In genomic region chr6:3856576-3856975, GRCh38 we compare ENCODE assay signal across 1 cellular context.
TF ChIP-seq lines count a peak whose summit lies in the region.

No MANE protein-coding gene starts in this region.

TF ChIP-seq in liver, 16 proteins besides CTCF, POLR2A, EP300 and RAD21:
- TF ChIP-seq GABPA (IDR thresholded peaks at IDR 0.05 in 1 of 2, conservative IDR thresholded peaks at IDR 0.05 in 1 of 2): no peak
- peak; percentile 74 to 87 for TF ChIP-seq HNF4A (conservative IDR thresholded peaks at IDR 0.05)
- TF ChIP-seq NR2F2 (IDR thresholded peaks at IDR 0.05): no peak
- peak; percentile 76 to 91 for TF ChIP-seq RXRA (IDR thresholded peaks at IDR 0.05)
- TF ChIP-seq FOXA2 (IDR thresholded peaks at IDR 0.05): peak; percentile 40
- peak in 1 of 2 donors; percentile 49 for TF ChIP-seq EGR1 (IDR thresholded peaks at IDR 0.05; ENCODE audit: low read depth in 2 of 2)
- peak in 1 of 2 donors; percentile 36 for TF ChIP-seq JUND (IDR thresholded peaks at IDR 0.05)
- TF ChIP-seq SP1 (IDR thresholded peaks at IDR 0.05): peak; percentile 67
- TF ChIP-seq, protein P1, sequence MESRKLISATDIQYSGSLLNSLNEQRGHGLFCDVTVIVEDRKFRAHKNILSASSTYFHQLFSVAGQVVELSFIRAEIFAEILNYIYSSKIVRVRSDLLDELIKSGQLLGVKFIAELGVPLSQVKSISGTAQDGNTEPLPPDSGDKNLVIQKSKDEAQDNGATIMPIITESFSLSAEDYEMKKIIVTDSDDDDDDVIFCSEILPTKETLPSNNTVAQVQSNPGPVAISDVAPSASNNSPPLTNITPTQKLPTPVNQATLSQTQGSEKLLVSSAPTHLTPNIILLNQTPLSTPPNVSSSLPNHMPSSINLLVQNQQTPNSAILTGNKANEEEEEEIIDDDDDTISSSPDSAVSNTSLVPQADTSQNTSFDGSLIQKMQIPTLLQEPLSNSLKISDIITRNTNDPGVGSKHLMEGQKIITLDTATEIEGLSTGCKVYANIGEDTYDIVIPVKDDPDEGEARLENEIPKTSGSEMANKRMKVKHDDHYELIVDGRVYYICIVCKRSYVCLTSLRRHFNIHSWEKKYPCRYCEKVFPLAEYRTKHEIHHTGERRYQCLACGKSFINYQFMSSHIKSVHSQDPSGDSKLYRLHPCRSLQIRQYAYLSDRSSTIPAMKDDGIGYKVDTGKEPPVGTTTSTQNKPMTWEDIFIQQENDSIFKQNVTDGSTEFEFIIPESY (IDR thresholded peaks at IDR 0.05): no peak
- TF ChIP-seq, protein P2, sequence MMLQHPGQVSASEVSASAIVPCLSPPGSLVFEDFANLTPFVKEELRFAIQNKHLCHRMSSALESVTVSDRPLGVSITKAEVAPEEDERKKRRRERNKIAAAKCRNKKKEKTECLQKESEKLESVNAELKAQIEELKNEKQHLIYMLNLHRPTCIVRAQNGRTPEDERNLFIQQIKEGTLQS (IDR thresholded peaks at IDR 0.05): no peak
- peak; percentile 37 for TF ChIP-seq HNF4G (IDR thresholded peaks at IDR 0.05)
- TF ChIP-seq FOXA1 (IDR thresholded peaks at IDR 0.05): no peak
- TF ChIP-seq, protein P3, sequence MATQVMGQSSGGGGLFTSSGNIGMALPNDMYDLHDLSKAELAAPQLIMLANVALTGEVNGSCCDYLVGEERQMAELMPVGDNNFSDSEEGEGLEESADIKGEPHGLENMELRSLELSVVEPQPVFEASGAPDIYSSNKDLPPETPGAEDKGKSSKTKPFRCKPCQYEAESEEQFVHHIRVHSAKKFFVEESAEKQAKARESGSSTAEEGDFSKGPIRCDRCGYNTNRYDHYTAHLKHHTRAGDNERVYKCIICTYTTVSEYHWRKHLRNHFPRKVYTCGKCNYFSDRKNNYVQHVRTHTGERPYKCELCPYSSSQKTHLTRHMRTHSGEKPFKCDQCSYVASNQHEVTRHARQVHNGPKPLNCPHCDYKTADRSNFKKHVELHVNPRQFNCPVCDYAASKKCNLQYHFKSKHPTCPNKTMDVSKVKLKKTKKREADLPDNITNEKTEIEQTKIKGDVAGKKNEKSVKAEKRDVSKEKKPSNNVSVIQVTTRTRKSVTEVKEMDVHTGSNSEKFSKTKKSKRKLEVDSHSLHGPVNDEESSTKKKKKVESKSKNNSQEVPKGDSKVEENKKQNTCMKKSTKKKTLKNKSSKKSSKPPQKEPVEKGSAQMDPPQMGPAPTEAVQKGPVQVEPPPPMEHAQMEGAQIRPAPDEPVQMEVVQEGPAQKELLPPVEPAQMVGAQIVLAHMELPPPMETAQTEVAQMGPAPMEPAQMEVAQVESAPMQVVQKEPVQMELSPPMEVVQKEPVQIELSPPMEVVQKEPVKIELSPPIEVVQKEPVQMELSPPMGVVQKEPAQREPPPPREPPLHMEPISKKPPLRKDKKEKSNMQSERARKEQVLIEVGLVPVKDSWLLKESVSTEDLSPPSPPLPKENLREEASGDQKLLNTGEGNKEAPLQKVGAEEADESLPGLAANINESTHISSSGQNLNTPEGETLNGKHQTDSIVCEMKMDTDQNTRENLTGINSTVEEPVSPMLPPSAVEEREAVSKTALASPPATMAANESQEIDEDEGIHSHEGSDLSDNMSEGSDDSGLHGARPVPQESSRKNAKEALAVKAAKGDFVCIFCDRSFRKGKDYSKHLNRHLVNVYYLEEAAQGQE (IDR thresholded peaks at IDR 0.05): no peak
- TF ChIP-seq YY1 (IDR thresholded peaks at IDR 0.05): peak; percentile 21
- peak; percentile 67 for TF ChIP-seq MAX (IDR thresholded peaks at IDR 0.05)
- no peak for TF ChIP-seq TAF1 (conservative IDR thresholded peaks at IDR 0.05)
